In the genomic region with DNA sequence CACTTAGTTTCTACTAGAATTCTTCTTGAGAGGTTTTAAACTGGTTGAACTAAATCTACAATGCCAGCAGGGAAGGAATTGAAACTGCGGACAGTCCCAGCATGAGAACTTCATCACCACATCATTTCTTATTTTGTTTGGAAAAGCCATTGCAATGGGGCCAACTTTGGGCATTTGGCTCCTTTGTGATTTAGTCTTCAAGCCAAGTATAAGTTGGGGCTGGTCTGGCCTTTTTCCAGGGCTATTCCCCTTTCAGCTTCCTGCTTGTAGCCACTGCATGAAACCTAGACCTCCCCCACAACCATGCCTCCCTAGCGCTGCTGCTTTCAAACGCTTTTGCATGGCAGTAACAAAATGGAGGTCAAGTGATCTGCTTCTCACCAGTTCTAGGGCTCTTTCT, we compare ENCODE assay signal across 22 cellular contexts.
DNase-seq lines count a peak whose midpoint lies in the region; ATAC-seq, FAIRE-seq and TF ChIP-seq lines count a peak whose summit lies in the region.
"Had no signal": no experiment of that assay in that cellular context is flagged by ENCODE, and none has a peak within 500 bp of the region (broad histone marks: within the 10 kb centered on the region; RNA-seq: fewer than 3 reads in every experiment).

No MANE protein-coding gene starts in this region.

- in situ Hi-C loops in astrocyte of the spinal cord (cut with HindIII; ENCODE audit: low sequenced_read_pairs) = no loop called here

- WGBS in gastroesophageal sphincter (ENCODE audit: low coverage in 1 of 2), 2 donors = 73 to 95% methylated on average over 2 to 3 of the region's 3 CpGs

- FAIRE-seq in keratinocyte (lab: Jason Lieb, UNC) = peak; percentile 26
- FAIRE-seq: GM12878, H54 had no signal

- H3K4me3 Mint-ChIP-seq in Caco-2 (ENCODE audit: unreplicated experiment) = no peak overlapping the region
- H3K4me3 Mint-ChIP-seq: B cell; CD4-positive, alpha-beta T cell; HFFc6 had no signal

- no peak for DNase-seq in Caco-2
- DNase-seq in astrocyte of the spinal cord (ENCODE audit: low read depth, low spot score) = peak; percentile 52
- no peak for DNase-seq in keratinocyte (ENCODE audit: low read depth, low spot score)
- no peak for DNase-seq in thoracic aorta (ENCODE audit: low spot score)
- DNase-seq in NCI-H1436 treated with DMSO at 0.1 percent for 48 hours (lab: John Stamatoyannopoulos, UW) = no peak
- DNase-seq in hippocampal formation (lab: John Stamatoyannopoulos, UW) = no peak
- DNase-seq: CD4-positive, alpha-beta T cell; COR-L47; DMS153; DMS79; EL; GDM1; GOT3; HFFc6 had no signal

- no peak for TF ChIP-seq CTCF in Caco-2 (IDR thresholded peaks at IDR 0.05; ENCODE audit: insufficient read depth in 1 of 2, low read depth in 1 of 2, low read length in 1 of 2, severe bottlenecking in 1 of 2, unreplicated experiment in 1 of 2)
- no peak for TF ChIP-seq CTCF in astrocyte of the spinal cord (IDR thresholded peaks at IDR 0.05; ENCODE audit: low read depth, low read length)
- TF ChIP-seq CTCF in keratinocyte (optimal IDR thresholded peaks at IDR 0.05 in 1 of 3, IDR thresholded peaks at IDR 0.05 in 1 of 3, conservative IDR thresholded peaks at IDR 0.05 in 1 of 3; ENCODE audit: extremely low read depth in 1 of 3, insufficient read depth in 2 of 3, low read length in 3 of 3) = no peak
- TF ChIP-seq CTCF in thoracic aorta (IDR thresholded peaks at IDR 0.05) = no peak
- no peak for TF ChIP-seq CTCF in gastroesophageal sphincter (IDR thresholded peaks at IDR 0.05)

- H3K27me3 Mint-ChIP-seq in Caco-2 (ENCODE audit: insufficient read depth, unreplicated experiment) = no peaks in the 10 kb centered on the region
- H3K27me3 Mint-ChIP-seq: B cell; CD4-positive, alpha-beta T cell had no signal

- no TSS peak for BruUV-seq in Caco-2 (replicated peaks; lab: Mats Ljungman, UMichigan)

- intact Hi-C loops in Caco-2 (cut with micrococcal nuclease; ENCODE audit: unreplicated experiment) = no loop called here

- no peak for TF ChIP-seq EP300 in gastroesophageal sphincter (IDR thresholded peaks at IDR 0.05)

- no peak overlapping the region for H3K4me3 ChIP-seq in Caco-2 (ENCODE audit: low read depth, low read length)
- no peak overlapping the region for H3K4me3 ChIP-seq in astrocyte of the spinal cord (ENCODE audit: low read depth, low read length)
- H3K4me3 ChIP-seq in keratinocyte (ENCODE audit: control insufficient read depth in 2 of 3, extremely low read depth in 1 of 3, insufficient read depth in 2 of 3, low read depth in 1 of 3, low read length in 3 of 3) = no peak overlapping the region
- H3K4me3 ChIP-seq in thoracic aorta = no peak overlapping the region
- H3K4me3 ChIP-seq in gastroesophageal sphincter = no peak overlapping the region
- H3K4me3 ChIP-seq: BLaER1, GM12878, HAP-1 had no signal

- no peak for TF ChIP-seq POLR2A in gastroesophageal sphincter (IDR thresholded peaks at IDR 0.05)

- H3K79me2 ChIP-seq in keratinocyte (ENCODE audit: control insufficient read depth, insufficient read depth, low read length) = no peaks in the 10 kb centered on the region

- H3K9me3 ChIP-seq in Caco-2 = no peaks in the 10 kb centered on the region
- H3K9me3 ChIP-seq in keratinocyte (ENCODE audit: control insufficient read depth, low read depth, low read length) = no peaks in the 10 kb centered on the region
- H3K9me3 ChIP-seq in thoracic aorta = no peaks in the 10 kb centered on the region
- H3K9me3 ChIP-seq in gastroesophageal sphincter = no peaks in the 10 kb centered on the region
- H3K9me3 ChIP-seq: BLaER1, HAP-1 had no signal

- POLR2A ChIA-PET in Caco-2 (lab: Charles Lee) = no interaction called here

- H3K4me1 ChIP-seq in Caco-2 = peaks cover 44% of the 10 kb centered on the region
- H3K4me1 ChIP-seq in keratinocyte (ENCODE audit: control insufficient read depth, extremely low read depth, insufficient read depth, low read length) = peaks cover 11% of the 10 kb centered on the region
- H3K4me1 ChIP-seq in thoracic aorta (ENCODE audit: control insufficient read depth in 1 of 2, low read depth in 2 of 2) = peaks cover 0 to 26% of the 10 kb centered on the region in 2 donors
- H3K4me1 ChIP-seq in gastroesophageal sphincter = peaks cover 0 to 4% (median 0%) of the 10 kb centered on the region in 3 donors
- H3K4me1 ChIP-seq: BLaER1 had no signal

- no peaks in the 10 kb centered on the region for H3K9me1 ChIP-seq in keratinocyte (ENCODE audit: control insufficient read depth, extremely low read depth, insufficient read depth, low read length)

- H3K9me3 Mint-ChIP-seq in Caco-2 (ENCODE audit: unreplicated experiment) = peaks cover 16% of the 10 kb centered on the region
- H3K9me3 Mint-ChIP-seq: CD4-positive, alpha-beta T cell; HFFc6 had no signal

- H3K36me3 ChIP-seq in Caco-2 (ENCODE audit: control insufficient read depth, insufficient read depth, low read length) (no peaks in the 10 kb centered on the region; the same call in 1 of the 2 replicates), keratinocyte (ENCODE audit: control insufficient read depth in 2 of 2, extremely low read depth in 1 of 2, insufficient read depth in 2 of 2, low read length in 2 of 2) (peaks cover 0 to 2% of the 10 kb centered on the region in 2 experiments), thoracic aorta (no peaks in the 10 kb centered on the region), gastroesophageal sphincter (peaks cover 0 to 23% of the 10 kb centered on the region in 2 donors)
- H3K36me3 ChIP-seq: HAP-1 had no signal

- CTCF ChIA-PET in Caco-2 (lab: Charles Lee) = no interaction called here

- dilution Hi-C loops in keratinocyte (cut with MboI; ENCODE audit: extremely low pct_ligation_motif_present, low sequenced_read_pairs) = no loop called here

- peak overlapping the region; percentile 17 for H3K27ac Mint-ChIP-seq in Caco-2 (ENCODE audit: unreplicated experiment)
- H3K27ac Mint-ChIP-seq: B cell; CD4-positive, alpha-beta T cell; HFFc6 had no signal

- H3K36me3 Mint-ChIP-seq in Caco-2 (ENCODE audit: insufficient read depth, unreplicated experiment) = no peaks in the 10 kb centered on the region

- H3K9ac ChIP-seq in keratinocyte (ENCODE audit: control insufficient read depth, extremely low read depth, insufficient read depth, low read length) = no peak overlapping the region
- H3K9ac ChIP-seq: BLaER1 had no signal

- no peak overlapping the region for H3K27ac ChIP-seq in keratinocyte (ENCODE audit: control insufficient read depth, insufficient read depth, low read length)
- H3K27ac ChIP-seq in thoracic aorta = peak overlapping the region; percentile 15 to 17
- no peak overlapping the region for H3K27ac ChIP-seq in gastroesophageal sphincter
- H3K27ac ChIP-seq: BLaER1, C4-2B had no signal

- no peak overlapping the region for H2AFZ ChIP-seq in keratinocyte (ENCODE audit: control insufficient read depth, low read length)

- H4K20me1 ChIP-seq in keratinocyte (ENCODE audit: control insufficient read depth, extremely low read depth, insufficient read depth, low read length) = no peaks in the 10 kb centered on the region
- H4K20me1 ChIP-seq: BLaER1 had no signal

- peaks cover 45% of the 10 kb centered on the region for H3K4me1 Mint-ChIP-seq in Caco-2 (ENCODE audit: low read depth, unreplicated experiment)
- H3K4me1 Mint-ChIP-seq: B cell had no signal

- H3K27me3 ChIP-seq in Caco-2 (replicated peaks; ENCODE audit: control insufficient read depth, insufficient read depth, low read length) (no peaks in the 10 kb centered on the region), keratinocyte (ENCODE audit: control insufficient read depth, extremely low read depth, insufficient read depth, low read length) (no peaks in the 10 kb centered on the region), thoracic aorta (replicated peaks; ENCODE audit: insufficient read depth) (no peaks in the 10 kb centered on the region), gastroesophageal sphincter (no peaks in the 10 kb centered on the region)
- H3K27me3 ChIP-seq: BLaER1 had no signal

- H3K4me2 ChIP-seq in keratinocyte (ENCODE audit: control insufficient read depth, extremely low read depth, insufficient read depth, low read depth, low read length) = no peak overlapping the region
- H3K4me2 ChIP-seq: BLaER1 had no signal

- no peak for ATAC-seq in thoracic aorta (ENCODE audit: insufficient number of reproducible peaks, low FRiP score, low read depth)
- ATAC-seq in HG03565 (IDR thresholded peaks at IDR 0.05; ENCODE audit: unreplicated experiment) = no peak
- ATAC-seq in gastroesophageal sphincter = no peak
- ATAC-seq: GM12878 had no signal

Comparison
In these comparisons a context has a peak if more than half of its experiments do, and no peak if none do; other contexts are left out.
1. H3K27ac ChIP-seq: peak in thoracic aorta (2 of 2); none in keratinocyte (single experiment) and gastroesophageal sphincter (0 of 4).